Comparison of ENCODE assay signal across 29 cellular contexts in genomic region chr6:16090920-16091319, GRCh38.
"Had no signal": no experiment of that assay in that cellular context is flagged by ENCODE, and none has a peak within 500 bp of the region (broad histone marks: within the 10 kb centered on the region; RNA-seq: fewer than 3 reads in every experiment).

No MANE protein-coding gene starts in this region.

- H3K36me3 ChIP-seq: colonic mucosa, esophagus muscularis mucosa, esophagus squamous epithelium, gastrocnemius medialis, gastroesophageal sphincter, heart left ventricle, heart right ventricle had no signal

- H3K9me3 Mint-ChIP-seq: dendritic cell treated with granulocyte-macrophage colony-stimulating factor and Interleukin-4, amounts not matched to agents 40 ng/mL and 50 ng/mL, for 4 days; effector memory CD8-positive, alpha-beta T cell; endodermal cell had no signal

- H3K4me3 Mint-ChIP-seq: dendritic cell treated with granulocyte-macrophage colony-stimulating factor and Interleukin-4, amounts not matched to agents 40 ng/mL and 50 ng/mL, for 4 days; effector memory CD8-positive, alpha-beta T cell; endodermal cell had no signal

- H3K4me1 ChIP-seq: colonic mucosa, esophagus muscularis mucosa, foreskin keratinocyte, gastroesophageal sphincter had no signal

- H3K27me3 Mint-ChIP-seq: dendritic cell treated with granulocyte-macrophage colony-stimulating factor and Interleukin-4, amounts not matched to agents 40 ng/mL and 50 ng/mL, for 4 days had no signal

- H3K4me3 ChIP-seq: colonic mucosa, coronary artery, dorsolateral prefrontal cortex, esophagus muscularis mucosa, esophagus squamous epithelium, gastrocnemius medialis, gastroesophageal sphincter, heart left ventricle, heart right ventricle had no signal

- DNase-seq: colonic mucosa; cortex of kidney; dermis blood vessel endothelial cell; dorsolateral prefrontal cortex; effector CD4-positive, alpha-beta T cell; effector CD8-positive, alpha-beta T cell; effector memory CD4-positive, alpha-beta T cell; effector memory CD8-positive, alpha-beta T cell; endodermal cell; erythroblast; esophagus squamous epithelium; foreskin fibroblast; foreskin keratinocyte; foreskin melanocyte; glutamatergic neuron; head of caudate nucleus; heart left ventricle; heart right ventricle had no signal

- H3K9me3 ChIP-seq: colonic mucosa, esophagus muscularis mucosa, esophagus squamous epithelium, gastrocnemius medialis, gastroesophageal sphincter, heart left ventricle, heart right ventricle had no signal

- H3K27me3 ChIP-seq: colonic mucosa, dorsolateral prefrontal cortex, esophagus muscularis mucosa, esophagus squamous epithelium, gastrocnemius medialis, gastroesophageal sphincter, heart left ventricle, heart right ventricle had no signal

- H3K27ac ChIP-seq: colonic mucosa, coronary artery, dorsolateral prefrontal cortex, epithelial cell of prostate, esophagus muscularis mucosa, esophagus squamous epithelium, foreskin keratinocyte, gastroesophageal sphincter, heart left ventricle, heart right ventricle had no signal

- H3K27ac Mint-ChIP-seq: dendritic cell treated with granulocyte-macrophage colony-stimulating factor and Interleukin-4, amounts not matched to agents 40 ng/mL and 50 ng/mL, for 4 days; effector memory CD8-positive, alpha-beta T cell; endodermal cell had no signal

- FAIRE-seq: colon, endometrium, endothelial cell of umbilical vein, frontal cortex had no signal

- H3K4me1 Mint-ChIP-seq: endodermal cell had no signal

- ATAC-seq: effector memory CD8-positive, alpha-beta T cell; esophagus mucosa; foreskin keratinocyte; gastroesophageal sphincter; heart left ventricle; heart right ventricle had no signal
